ENCODE assay signal across 13 cellular contexts in genomic region chr18:58788470-58788869, GRCh38.
DNase-seq lines count a peak whose midpoint lies in the region; ATAC-seq and TF ChIP-seq lines count a peak whose summit lies in the region.
"Had no signal": no experiment of that assay in that cellular context is flagged by ENCODE, and none has a peak within 500 bp of the region (broad histone marks: within the 10 kb centered on the region; RNA-seq: fewer than 3 reads in every experiment).

No MANE protein-coding gene starts in this region.

- peaks cover 50% of the 10 kb centered on the region for H3K4me1 ChIP-seq in left ventricle myocardium inferior
- peaks cover 15% of the 10 kb centered on the region for H3K4me1 ChIP-seq in endodermal cell (ENCODE audit: control insufficient read depth, insufficient read depth, low read length)
- peaks cover 30 to 33% of the 10 kb centered on the region in 2 donors for H3K4me1 ChIP-seq in neuronal stem cell (ENCODE audit: control insufficient read depth in 2 of 2, insufficient read depth in 1 of 2, low read depth in 1 of 2, low read length in 2 of 2)
- H3K4me1 ChIP-seq in upper lobe of right lung: peaks cover 17% of the 10 kb centered on the region

- H3K79me1 ChIP-seq in neuronal stem cell (ENCODE audit: low read depth, low read length): no peaks in the 10 kb centered on the region

- H2AFZ ChIP-seq in neuronal stem cell (ENCODE audit: low read length): peak overlapping the region; percentile 80

- no peak for TF ChIP-seq CTCF in left ventricle myocardium inferior (IDR thresholded peaks at IDR 0.05; ENCODE audit: borderline replicate concordance)
- no peak for TF ChIP-seq CTCF in endodermal cell (conservative IDR thresholded peaks at IDR 0.05)
- no peak for TF ChIP-seq CTCF in upper lobe of right lung (IDR thresholded peaks at IDR 0.05)

- H3K14ac ChIP-seq in neuronal stem cell (ENCODE audit: low read length): no peak overlapping the region

- no peak for DNase-seq in left ventricle myocardium inferior
- no peak for DNase-seq in left cardiac atrium
- peak; percentile 56 for DNase-seq in endodermal cell
- no peak for DNase-seq in neuronal stem cell (ENCODE audit: low spot score)
- no peak for DNase-seq in upper lobe of right lung
- no peak for DNase-seq in activated naive CD4-positive, alpha-beta T cell treated with anti-CD3 and anti-CD28 coated beads, Interleukin-2, amount 50 U/mL, for 16 hours
- DNase-seq in stimulated activated naive B cell treated with anti-CD40 and anti-IgM and Interleukin-4, amounts not matched to agents 10 μg/mL and 1 μg/mL and 100 μg/mL, for 72 hours: no peak
- DNase-seq: activated CD8-positive, alpha-beta memory T cell treated with anti-CD3 and anti-CD28 coated beads, Interleukin-2, amount 10 ng/mL, durations not matched to agents 7 days and 5 days; activated naive CD4-positive, alpha-beta T cell treated with anti-CD3 and anti-CD28 coated beads, Interleukin-2, amount 10 ng/mL, durations not matched to agents 7 days and 5 days; NCI-H1048 had no signal

- peak overlapping the region; percentile 61 for H3K18ac ChIP-seq in neuronal stem cell (ENCODE audit: low read length)

- H2BK15ac ChIP-seq in neuronal stem cell (ENCODE audit: low read length): no peak overlapping the region

- no peaks in the 10 kb centered on the region for H3K9me3 Mint-ChIP-seq in endodermal cell
- no peaks in the 10 kb centered on the region for H3K9me3 Mint-ChIP-seq in stimulated activated naive B cell treated with anti-CD40 and anti-IgM and Interleukin-4, amounts not matched to agents 10 μg/mL and 1 μg/mL and 100 μg/mL, for 72 hours
- H3K9me3 Mint-ChIP-seq: activated naive CD4-positive, alpha-beta T cell treated with anti-CD3 and anti-CD28 coated beads, Interleukin-2, amount 10 ng/mL, durations not matched to agents 7 days and 5 days; stimulated activated naive CD8-positive, alpha-beta T cell treated with anti-CD3 and anti-CD28 coated beads, Interleukin-15, Interleukin-2, amounts not matched to agents 100 ng/mL and 50 ng/mL, for 24 hours; WTC11 had no signal

- no peak overlapping the region for H3K4me3 Mint-ChIP-seq in endodermal cell
- H3K4me3 Mint-ChIP-seq in stimulated activated naive B cell treated with anti-CD40 and anti-IgM and Interleukin-4, amounts not matched to agents 10 μg/mL and 1 μg/mL and 100 μg/mL, for 72 hours: no peak overlapping the region
- H3K4me3 Mint-ChIP-seq: activated CD8-positive, alpha-beta memory T cell treated with anti-CD3 and anti-CD28 coated beads, Interleukin-2, amount 10 ng/mL, durations not matched to agents 7 days and 5 days; activated naive CD4-positive, alpha-beta T cell treated with anti-CD3 and anti-CD28 coated beads, Interleukin-2, amount 10 ng/mL, durations not matched to agents 7 days and 5 days; stimulated activated naive CD8-positive, alpha-beta T cell treated with anti-CD3 and anti-CD28 coated beads, Interleukin-15, Interleukin-2, amounts not matched to agents 100 ng/mL and 50 ng/mL, for 24 hours; WTC11 had no signal

- no peak overlapping the region for H4K91ac ChIP-seq in neuronal stem cell (ENCODE audit: low read depth, low read length, poor library complexity)

- H3K4me1 Mint-ChIP-seq in endodermal cell: peaks cover 25% of the 10 kb centered on the region
- peaks cover 5 to 16% of the 10 kb centered on the region in 2 donors for H3K4me1 Mint-ChIP-seq in stimulated activated naive B cell treated with anti-CD40 and anti-IgM and Interleukin-4, amounts not matched to agents 10 μg/mL and 1 μg/mL and 100 μg/mL, for 72 hours
- H3K4me1 Mint-ChIP-seq: activated CD8-positive, alpha-beta memory T cell treated with anti-CD3 and anti-CD28 coated beads, Interleukin-2, amount 10 ng/mL, durations not matched to agents 7 days and 5 days; activated naive CD4-positive, alpha-beta T cell treated with anti-CD3 and anti-CD28 coated beads, Interleukin-2, amount 10 ng/mL, durations not matched to agents 7 days and 5 days had no signal

- no peak overlapping the region for H3K4ac ChIP-seq in neuronal stem cell (ENCODE audit: low read length)

- H3K36me3 ChIP-seq in left ventricle myocardium inferior: no peaks in the 10 kb centered on the region
- H3K36me3 ChIP-seq in endodermal cell (ENCODE audit: control insufficient read depth, insufficient read depth, low read length): no peaks in the 10 kb centered on the region
- H3K36me3 ChIP-seq in neuronal stem cell (replicated peaks in 1 of 2; ENCODE audit: control insufficient read depth in 2 of 2, insufficient read depth in 2 of 2, low read length in 2 of 2): no peaks in the 10 kb centered on the region
- no peaks in the 10 kb centered on the region for H3K36me3 ChIP-seq in upper lobe of right lung

- no peak for ATAC-seq in left cardiac atrium
- no peak for ATAC-seq in upper lobe of right lung
- no peak for ATAC-seq in HG03175 (IDR thresholded peaks at IDR 0.05; ENCODE audit: unreplicated experiment)
- ATAC-seq in stimulated activated naive B cell treated with anti-CD40 and anti-IgM and Interleukin-4, amounts not matched to agents 10 μg/mL and 1 μg/mL and 100 μg/mL, for 72 hours (replicated peaks): no peak
- ATAC-seq: activated CD8-positive, alpha-beta memory T cell treated with anti-CD3 and anti-CD28 coated beads, Interleukin-2, amount 10 ng/mL, durations not matched to agents 7 days and 5 days had no signal

- 92 to 95% methylated on average over 2 to 3 of the region's 3 CpGs for WGBS in endodermal cell (ENCODE audit: insufficient coverage in 1 of 2, insufficient read length in 1 of 2), 2 experiments
- WGBS in neuronal stem cell (ENCODE audit: extremely low coverage in 2 of 2, insufficient read length in 2 of 2, insufficient replicate concordance in 1 of 2), 2 donors: no CpG with 5 or more reads among the region's 3 CpGs

- H3K27ac ChIP-seq in left ventricle myocardium inferior (replicated peaks): peak overlapping the region; percentile 84
- H3K27ac ChIP-seq in endodermal cell (ENCODE audit: low read depth, low read length): no peak overlapping the region
- no peak overlapping the region for H3K27ac ChIP-seq in neuronal stem cell (replicated peaks; ENCODE audit: low read length)
- H3K27ac ChIP-seq in upper lobe of right lung: peak overlapping the region; percentile 45

- H2BK5ac ChIP-seq in neuronal stem cell (ENCODE audit: low read length): peak overlapping the region; percentile 25

- H3K36me3 Mint-ChIP-seq in endodermal cell (ENCODE audit: low read depth): no peaks in the 10 kb centered on the region
- H3K36me3 Mint-ChIP-seq in stimulated activated naive B cell treated with anti-CD40 and anti-IgM and Interleukin-4, amounts not matched to agents 10 μg/mL and 1 μg/mL and 100 μg/mL, for 72 hours: peaks cover 1 to 3% of the 10 kb centered on the region in 2 donors
- H3K36me3 Mint-ChIP-seq: activated CD8-positive, alpha-beta memory T cell treated with anti-CD3 and anti-CD28 coated beads, Interleukin-2, amount 10 ng/mL, durations not matched to agents 7 days and 5 days; activated naive CD4-positive, alpha-beta T cell treated with anti-CD3 and anti-CD28 coated beads, Interleukin-2, amount 10 ng/mL, durations not matched to agents 7 days and 5 days; WTC11 had no signal

- H3K4me3 ChIP-seq in left ventricle myocardium inferior (no peak overlapping the region), endodermal cell (ENCODE audit: low read length) (no peak overlapping the region), neuronal stem cell (ENCODE audit: low read length in 2 of 2) (no peak overlapping the region), upper lobe of right lung (no peak overlapping the region)

- H3K9me3 ChIP-seq in left ventricle myocardium inferior (replicated peaks) (no peaks in the 10 kb centered on the region), endodermal cell (ENCODE audit: control insufficient read depth, low read length) (no peaks in the 10 kb centered on the region), neuronal stem cell (replicated peaks in 1 of 2; ENCODE audit: control insufficient read depth in 2 of 2, insufficient read depth in 1 of 2, low read depth in 1 of 2, low read length in 2 of 2) (no peaks in the 10 kb centered on the region), upper lobe of right lung (no peaks in the 10 kb centered on the region)

- H4K8ac ChIP-seq in neuronal stem cell (ENCODE audit: low read depth, low read length): no peak overlapping the region

- no peak overlapping the region for H2BK120ac ChIP-seq in neuronal stem cell (ENCODE audit: low read depth, low read length)

- H3K27me3 ChIP-seq in left ventricle myocardium inferior (ENCODE audit: low read depth) (no peaks in the 10 kb centered on the region), endodermal cell (ENCODE audit: control insufficient read depth, insufficient read depth, low read length, poor library complexity, severe bottlenecking) (no peaks in the 10 kb centered on the region), neuronal stem cell (ENCODE audit: control insufficient read depth in 3 of 3, insufficient read depth in 3 of 3, low read depth in 1 of 3, low read length in 3 of 3) (no peaks in the 10 kb centered on the region), upper lobe of right lung (no peaks in the 10 kb centered on the region)

- H2AK5ac ChIP-seq in neuronal stem cell (ENCODE audit: low read depth, low read length): peak overlapping the region; percentile 23

- intact Hi-C loops in left ventricle myocardium inferior (cut with micrococcal nuclease) (no loop called here), left cardiac atrium (cut with DNase I) (loop anchor here in 1 of 2 donors (5.0 to 10.0 kb wide), 3 partner anchors 54 to 206 kb away; partner anchors contain the start of gene ZNF532), upper lobe of right lung (cut with DNase I) (no loop called here)

- H3K27me3 Mint-ChIP-seq in endodermal cell (ENCODE audit: insufficient read depth): no peaks in the 10 kb centered on the region
- H3K27me3 Mint-ChIP-seq in stimulated activated naive B cell treated with anti-CD40 and anti-IgM and Interleukin-4, amounts not matched to agents 10 μg/mL and 1 μg/mL and 100 μg/mL, for 72 hours: peaks cover 0 to 9% of the 10 kb centered on the region in 2 donors

- H2BK12ac ChIP-seq in neuronal stem cell (ENCODE audit: low read length): peak overlapping the region; percentile 59

- H3K27ac Mint-ChIP-seq in endodermal cell: no peak overlapping the region
- no peak overlapping the region for H3K27ac Mint-ChIP-seq in stimulated activated naive B cell treated with anti-CD40 and anti-IgM and Interleukin-4, amounts not matched to agents 10 μg/mL and 1 μg/mL and 100 μg/mL, for 72 hours
- H3K27ac Mint-ChIP-seq: activated CD8-positive, alpha-beta memory T cell treated with anti-CD3 and anti-CD28 coated beads, Interleukin-2, amount 10 ng/mL, durations not matched to agents 7 days and 5 days; activated naive CD4-positive, alpha-beta T cell treated with anti-CD3 and anti-CD28 coated beads, Interleukin-2, amount 10 ng/mL, durations not matched to agents 7 days and 5 days; stimulated activated naive CD8-positive, alpha-beta T cell treated with anti-CD3 and anti-CD28 coated beads, Interleukin-15, Interleukin-2, amounts not matched to agents 100 ng/mL and 50 ng/mL, for 24 hours had no signal

- no peak overlapping the region for H3K23ac ChIP-seq in neuronal stem cell (ENCODE audit: low read depth, low read length, poor library complexity)

- no peak overlapping the region for H3K4me2 ChIP-seq in neuronal stem cell (ENCODE audit: insufficient read depth, low read length, poor library complexity, severe bottlenecking)

- H3K9ac ChIP-seq in endodermal cell (ENCODE audit: extremely low read depth, low read length, poor library complexity, severe bottlenecking) (no peak overlapping the region), neuronal stem cell (ENCODE audit: low read depth, low read length, poor library complexity) (no peak overlapping the region)

Comparison
In these comparisons a context has a peak if more than half of its experiments do, and no peak if none do; other contexts are left out.
1. H3K27ac ChIP-seq: peak in left ventricle myocardium inferior (single experiment) and upper lobe of right lung (single experiment); none in endodermal cell (single experiment) and neuronal stem cell (single experiment).